Comparison of ENCODE assay signal across 1 cellular context in genomic region chr17:61419496-61420046, GRCh38.
A peak's percentile ranks its signal among the peaks of the same experiment; 100 is the strongest.
TF ChIP-seq lines count a peak whose summit lies in the region.

No MANE protein-coding gene starts in this region.

TF ChIP-seq in GM12878, 131 proteins besides CTCF, POLR2A, EP300 and RAD21:
- TF ChIP-seq JUNB (IDR thresholded peaks at IDR 0.05) (no peak), BCL11A (IDR thresholded peaks at IDR 0.05; ENCODE audit: low read depth, low read length) (no peak), NFXL1 (IDR thresholded peaks at IDR 0.05; ENCODE audit: borderline replicate concordance) (peak; percentile 48; the same call in 1 of the 2 replicates)
TF ChIP-seq in GM12878: peak in this region for 1.
